Comparison of ENCODE assay signal across 10 cellular contexts in genomic region chr19:23905771-23906170, GRCh38. TPM values are rescaled to one million over a fixed set of nuclear protein-coding genes. Genes with fewer than 3 reads are reported as not detected.
"Had no signal": no experiment of that assay in that cellular context is flagged by ENCODE, and none has a peak within 500 bp of the region (broad histone marks: within the 10 kb centered on the region; RNA-seq: fewer than 3 reads in every experiment).

No MANE protein-coding gene starts in this region.

- H2AFZ ChIP-seq: GM23338 had no signal

- H3K4me3 ChIP-seq: GM23338, K562 had no signal

- ATAC-seq: GM23338, K562 had no signal

- FAIRE-seq: H1, H54, K562 had no signal

- H3K4me2 ChIP-seq: GM23338 had no signal

- DNase-seq: H9, HCEC 1CT, HFFc6, IMR-90, KG1 had no signal

- H3K27ac ChIP-seq: HL-60 had no signal

RNA-seq across cellular contexts. Expression of gene ZNF726, which starts 8.9 kb away (rescaled TPM):
- total RNA-seq: H1 had no signal
- polyA plus RNA-seq: H1 had no signal
